Comparison of ENCODE assay signal across 28 cellular contexts in genomic region chr11:17003426-17003825, GRCh38. TPM values are rescaled to one million over a fixed set of nuclear protein-coding genes. Genes with fewer than 3 reads are reported as not detected.
"Had no signal": no experiment of that assay in that cellular context is flagged by ENCODE, and none has a peak within 500 bp of the region (broad histone marks: within the 10 kb centered on the region; RNA-seq: fewer than 3 reads in every experiment).

No MANE protein-coding gene starts in this region.

- H3K27me3 ChIP-seq: pancreas, sigmoid colon, testis, thyroid gland, transverse colon, upper lobe of right lung had no signal

- DNase-seq: hypothalamus; immature natural killer cell; kidney; left ventricle myocardium inferior; mesendoderm; naive thymus-derived CD8-positive, alpha-beta T cell; nucleus accumbens; pancreas; retina; right cardiac atrium; sigmoid colon; stimulated activated CD4-positive, alpha-beta T cell treated with anti-CD3 and anti-CD28 coated beads, Interleukin-1b, Interleukin-23, amount 100 ng/mL, for 48 hours; stimulated activated CD4-positive, alpha-beta T cell treated with anti-CD3 and anti-CD28 coated beads, Interleukin-2, amount 100 ng/mL, for 48 hours; stimulated activated CD4-positive, alpha-beta T cell treated with anti-CD3 and anti-CD28 coated beads, Interleukin-4, amount 100 ng/mL, for 4 hours; stimulated activated CD8-positive, alpha-beta memory T cell treated with anti-CD3 and anti-CD28 coated beads, Interleukin-4, amount 100 ng/mL, for 48 hours; stimulated activated naive CD4-positive, alpha-beta T cell treated with Interleukin-2 at 50 U/mL for 16 hours; stimulated activated naive CD8-positive, alpha-beta T cell treated with anti-CD3 and anti-CD28 coated beads, Interleukin-15, amount 100 ng/mL, for 72 hours; substantia nigra; testis; thyroid gland; transverse colon; upper lobe of right lung had no signal

- H3K4me1 ChIP-seq: left ventricle myocardium inferior, prostate gland, sigmoid colon, testis, upper lobe of right lung had no signal

- H3K36me3 ChIP-seq: left ventricle myocardium inferior, pancreas, prostate gland, sigmoid colon, thyroid gland, transverse colon, upper lobe of right lung had no signal

- H3K9me3 ChIP-seq: left ventricle myocardium inferior, pancreas, prostate gland, sigmoid colon, testis, thyroid gland, transverse colon, upper lobe of right lung had no signal

- ATAC-seq: naive thymus-derived CD8-positive, alpha-beta T cell; pancreas; right cardiac atrium; stimulated activated memory B cell treated with anti-CD40 and anti-IgM and Interleukin-4, amounts not matched to agents 10 μg/mL and 1 μg/mL and 100 μg/mL, for 72 hours; stimulated activated naive CD8-positive, alpha-beta T cell treated with anti-CD3 and anti-CD28 coated beads, Interleukin-15, amount 100 ng/mL, for 72 hours; upper lobe of right lung had no signal

- FAIRE-seq: islet of Langerhans, kidney, pancreas, urothelium cell line had no signal

- H3K4me3 ChIP-seq: left ventricle myocardium inferior, lung, pancreas, prostate gland, sigmoid colon, smooth muscle cell, testis, thyroid gland, transverse colon, upper lobe of right lung had no signal

- H3K4me2 ChIP-seq: smooth muscle cell had no signal

- H3K27ac ChIP-seq: left ventricle myocardium inferior, prostate gland, sigmoid colon, testis, thyroid gland, upper lobe of right lung had no signal

RNA-seq across cellular contexts. Expression of gene PLEKHA7, which starts 10.8 kb away (rescaled TPM):
- polyA plus RNA-seq: naive thymus-derived CD8-positive, alpha-beta T cell had no signal
